ENCODE assay signal across 1 cellular context in the genomic region with DNA sequence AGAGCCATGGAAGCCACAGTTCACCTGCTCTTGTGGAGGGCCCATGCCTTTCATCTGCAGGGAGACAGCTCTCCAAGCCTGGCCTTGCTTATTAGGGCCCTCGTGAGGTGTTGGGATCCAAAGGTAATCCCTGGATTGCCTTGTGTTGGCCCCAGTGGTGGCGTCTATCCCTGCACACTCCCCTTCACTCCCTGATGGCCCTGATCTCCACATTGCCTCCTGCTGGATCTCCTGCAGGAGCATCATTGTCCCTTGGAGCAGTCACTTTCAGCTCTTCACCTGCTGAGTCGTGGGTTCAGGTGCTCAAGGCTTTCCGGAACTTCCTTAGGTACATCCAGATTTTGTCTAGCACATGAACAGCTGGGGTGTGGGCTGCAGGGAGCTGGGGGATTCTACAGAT.
TF ChIP-seq lines count a peak whose summit lies in the region.

No MANE protein-coding gene starts in this region.

TF ChIP-seq in GM12878, 131 proteins besides CTCF, POLR2A, EP300 and RAD21:
- TF ChIP-seq NR2F1 (conservative IDR thresholded peaks at IDR 0.05): no peak
- TF ChIP-seq CHD2 (IDR thresholded peaks at IDR 0.05; ENCODE audit: borderline replicate concordance, low read depth, low read length): no peak
- TF ChIP-seq, protein P1, sequence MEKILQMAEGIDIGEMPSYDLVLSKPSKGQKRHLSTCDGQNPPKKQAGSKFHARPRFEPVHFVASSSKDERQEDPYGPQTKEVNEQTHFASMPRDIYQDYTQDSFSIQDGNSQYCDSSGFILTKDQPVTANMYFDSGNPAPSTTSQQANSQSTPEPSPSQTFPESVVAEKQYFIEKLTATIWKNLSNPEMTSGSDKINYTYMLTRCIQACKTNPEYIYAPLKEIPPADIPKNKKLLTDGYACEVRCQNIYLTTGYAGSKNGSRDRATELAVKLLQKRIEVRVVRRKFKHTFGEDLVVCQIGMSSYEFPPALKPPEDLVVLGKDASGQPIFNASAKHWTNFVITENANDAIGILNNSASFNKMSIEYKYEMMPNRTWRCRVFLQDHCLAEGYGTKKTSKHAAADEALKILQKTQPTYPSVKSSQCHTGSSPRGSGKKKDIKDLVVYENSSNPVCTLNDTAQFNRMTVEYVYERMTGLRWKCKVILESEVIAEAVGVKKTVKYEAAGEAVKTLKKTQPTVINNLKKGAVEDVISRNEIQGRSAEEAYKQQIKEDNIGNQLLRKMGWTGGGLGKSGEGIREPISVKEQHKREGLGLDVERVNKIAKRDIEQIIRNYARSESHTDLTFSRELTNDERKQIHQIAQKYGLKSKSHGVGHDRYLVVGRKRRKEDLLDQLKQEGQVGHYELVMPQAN (conservative IDR thresholded peaks at IDR 0.05): no peak
- TF ChIP-seq, protein P2, sequence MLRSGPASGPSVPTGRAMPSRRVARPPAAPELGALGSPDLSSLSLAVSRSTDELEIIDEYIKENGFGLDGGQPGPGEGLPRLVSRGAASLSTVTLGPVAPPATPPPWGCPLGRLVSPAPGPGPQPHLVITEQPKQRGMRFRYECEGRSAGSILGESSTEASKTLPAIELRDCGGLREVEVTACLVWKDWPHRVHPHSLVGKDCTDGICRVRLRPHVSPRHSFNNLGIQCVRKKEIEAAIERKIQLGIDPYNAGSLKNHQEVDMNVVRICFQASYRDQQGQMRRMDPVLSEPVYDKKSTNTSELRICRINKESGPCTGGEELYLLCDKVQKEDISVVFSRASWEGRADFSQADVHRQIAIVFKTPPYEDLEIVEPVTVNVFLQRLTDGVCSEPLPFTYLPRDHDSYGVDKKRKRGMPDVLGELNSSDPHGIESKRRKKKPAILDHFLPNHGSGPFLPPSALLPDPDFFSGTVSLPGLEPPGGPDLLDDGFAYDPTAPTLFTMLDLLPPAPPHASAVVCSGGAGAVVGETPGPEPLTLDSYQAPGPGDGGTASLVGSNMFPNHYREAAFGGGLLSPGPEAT (IDR thresholded peaks at IDR 0.05; ENCODE audit: low read depth): no peak
- TF ChIP-seq KLF5 (IDR thresholded peaks at IDR 0.05; ENCODE audit: partially characterized antibody): no peak
- TF ChIP-seq POLR2AphosphoS5 (IDR thresholded peaks at IDR 0.05; ENCODE audit: low read length): no peak
- no peak for TF ChIP-seq RB1 (IDR thresholded peaks at IDR 0.05; ENCODE audit: borderline replicate concordance)
